ENCODE assay signal across 11 cellular contexts in genomic region chr16:90121846-90122245, GRCh38. TPM values are rescaled to one million over a fixed set of nuclear protein-coding genes. Genes with fewer than 3 reads are reported as not detected.
"Had no signal": no experiment of that assay in that cellular context is flagged by ENCODE, and none has a peak within 500 bp of the region (broad histone marks: within the 10 kb centered on the region; RNA-seq: fewer than 3 reads in every experiment).

No MANE protein-coding gene starts in this region.

RNA-seq across cellular contexts. Expression of gene PRDM7, which starts 44.7 kb away (rescaled TPM):
- total RNA-seq: OCI-LY7, PC-3, PC-9, Peyer's patch, Right ventricle myocardium inferior, Right ventricle myocardium superior, RPMI7951, SJCRH30, SJSA1, T-cell had no signal
- polyA plus RNA-seq: SK-N-SH had no signal
